ENCODE assay signal across 18 cellular contexts in the genomic region with DNA sequence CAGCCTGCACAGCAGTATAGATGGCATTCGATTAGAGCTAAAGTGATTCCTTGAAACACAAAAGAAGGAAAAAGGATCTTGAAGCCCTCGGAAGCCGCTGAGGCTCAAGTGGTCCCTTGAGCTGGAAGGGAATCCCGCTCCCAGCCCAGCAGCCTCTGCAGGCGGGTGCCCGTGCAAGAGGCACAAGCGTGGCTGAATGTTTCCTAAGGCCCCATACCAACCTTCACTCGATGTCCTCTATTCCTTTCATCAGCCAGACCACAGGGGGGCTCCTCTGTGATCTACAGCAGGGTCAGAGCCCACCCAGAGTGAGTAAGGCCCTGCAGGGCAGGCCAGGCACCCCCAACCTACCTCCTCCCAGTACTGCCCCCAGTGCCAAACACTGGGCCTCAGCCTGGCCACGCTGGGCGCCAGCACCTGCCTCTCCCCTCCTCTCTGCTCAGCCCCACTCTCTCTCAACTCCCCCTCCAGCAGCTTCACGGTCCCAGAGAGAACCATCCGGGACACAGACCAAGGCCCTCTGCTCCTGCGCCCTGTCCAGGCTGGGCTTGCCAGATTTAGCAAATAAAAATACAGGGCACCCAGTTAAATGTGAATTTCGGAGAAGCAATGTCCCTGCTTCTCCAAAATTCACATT.
"Had no signal": no experiment of that assay in that cellular context is flagged by ENCODE, and none has a peak within 500 bp of the region (broad histone marks: within the 10 kb centered on the region; RNA-seq: fewer than 3 reads in every experiment).

No MANE protein-coding gene starts in this region.

- H3K36me3 Mint-ChIP-seq: activated naive CD8-positive, alpha-beta T cell; naive B cell had no signal

- DNase-seq: activated CD4-positive, alpha-beta T cell treated with anti-CD3 and anti-CD28 coated beads, Interleukin-2, amount 50 U/mL, for 48 hours; amygdala; foreskin fibroblast; hippocampal formation; islet precursor cell; naive B cell; stimulated activated CD4-positive, alpha-beta T cell treated with anti-CD3 and anti-CD28 coated beads, Interleukin-12 subunit alpha, Interleukin-12 subunit beta, amount 100 ng/mL, for 4 hours; stimulated activated CD4-positive, alpha-beta T cell treated with anti-CD3 and anti-CD28 coated beads, Interleukin-1b, Interleukin-23, amount 100 ng/mL, for 48 hours; stimulated activated naive CD4-positive, alpha-beta T cell treated with Interleukin-2 at 50 U/mL for 16 hours; uterus had no signal

- ATAC-seq: mucosa of descending colon, pancreas had no signal

- H3K36me3 ChIP-seq: cardiac muscle cell, pancreas, tibial nerve, uterus had no signal

- H3K27ac ChIP-seq: cardiac muscle cell, dorsolateral prefrontal cortex, pancreas, tibial nerve, uterus had no signal

- H3K9me3 ChIP-seq: mucosa of descending colon, pancreas, tibial nerve, uterus had no signal

- H3K4me3 Mint-ChIP-seq: activated naive CD8-positive, alpha-beta T cell; neural crest cell; T-helper 2 cell treated with Interferon-gamma antibody and Interleukin-4, amounts not matched to agents 5 μg/mL and 100 μg/mL, for 36 hours had no signal

- H3K4me3 ChIP-seq: cardiac muscle cell, dorsolateral prefrontal cortex, mucosa of descending colon, pancreas, tibial nerve, uterus had no signal

- H3K27ac Mint-ChIP-seq: activated naive CD8-positive, alpha-beta T cell; T-helper 2 cell treated with Interferon-gamma antibody and Interleukin-4, amounts not matched to agents 5 μg/mL and 100 μg/mL, for 36 hours had no signal

- H3K9me3 Mint-ChIP-seq: neural crest cell; T-helper 2 cell treated with Interferon-gamma antibody and Interleukin-4, amounts not matched to agents 5 μg/mL and 100 μg/mL, for 36 hours had no signal

- H3K27me3 Mint-ChIP-seq: activated naive CD8-positive, alpha-beta T cell had no signal

- H3K4me1 Mint-ChIP-seq: naive B cell, neural crest cell had no signal

- H3K27me3 ChIP-seq: cardiac muscle cell, pancreas, tibial nerve, uterus had no signal

- H3K4me1 ChIP-seq: pancreas, uterus had no signal
